Comparison of ENCODE assay signal across 1 cellular context in the genomic region with DNA sequence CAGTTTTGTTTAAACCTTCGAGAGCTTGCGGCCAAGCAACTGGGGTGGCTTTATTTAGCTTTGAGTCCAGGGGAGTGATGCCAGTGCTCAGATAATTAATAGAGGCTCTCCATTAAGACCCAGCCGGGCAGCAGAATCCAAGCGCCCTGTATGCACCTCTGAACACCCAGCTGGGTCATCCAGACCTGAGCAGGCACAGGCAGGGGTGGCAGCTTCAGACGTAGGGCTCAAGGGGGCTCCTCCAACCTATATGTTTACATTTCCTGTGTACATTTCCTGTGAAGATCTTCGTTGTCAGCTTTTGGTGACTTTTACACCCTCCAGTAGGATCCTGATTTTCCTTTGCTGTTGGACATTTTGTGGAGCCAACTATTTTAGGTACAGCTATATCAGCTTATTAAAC.
TF ChIP-seq lines count a peak whose summit lies in the region.

No MANE protein-coding gene starts in this region.

TF ChIP-seq in IMR-90, 13 proteins besides CTCF, POLR2A, EP300 and RAD21 (continued from another document):
- no peak for TF ChIP-seq ELK1 (IDR thresholded peaks at IDR 0.05; ENCODE audit: borderline replicate concordance, low read depth, low read length)
TF ChIP-seq in IMR-90: peak in this region for 0.
